Comparison of ENCODE assay signal across 8 cellular contexts in the genomic region with DNA sequence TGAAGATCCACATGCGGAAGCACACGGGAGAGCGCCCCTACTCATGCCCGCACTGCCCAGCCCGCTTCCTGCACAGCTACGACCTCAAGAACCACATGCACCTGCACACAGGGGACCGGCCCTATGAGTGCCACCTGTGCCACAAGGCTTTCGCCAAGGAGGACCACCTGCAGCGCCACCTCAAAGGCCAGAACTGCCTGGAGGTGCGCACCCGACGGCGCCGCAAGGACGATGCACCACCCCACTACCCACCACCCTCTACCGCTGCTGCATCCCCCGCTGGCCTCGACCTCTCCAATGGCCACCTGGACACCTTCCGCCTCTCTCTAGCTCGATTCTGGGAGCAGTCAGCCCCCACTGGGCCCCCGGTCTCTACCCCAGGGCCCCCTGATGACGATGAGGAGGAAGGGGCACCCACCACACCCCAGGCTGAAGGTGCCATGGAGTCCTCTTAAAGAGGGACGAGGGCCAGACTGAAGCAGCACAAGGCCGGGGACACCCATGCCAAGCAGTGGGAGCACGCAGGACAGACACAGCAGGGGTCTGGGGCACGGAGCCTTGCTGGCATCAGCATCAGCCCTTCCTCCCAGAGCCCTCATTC. TPM values are rescaled to one million over a fixed set of nuclear protein-coding genes. Genes with fewer than 3 reads are reported as not detected.
DNase-seq lines count a peak whose midpoint lies in the region; ATAC-seq and TF ChIP-seq lines count a peak whose summit lies in the region.

No MANE protein-coding gene starts in this region.

- H3K4me3 Mint-ChIP-seq in Caco-2 (ENCODE audit: unreplicated experiment) = peak overlapping the region; percentile 56

- 92% methylated on average over 17 of the region's 26 CpGs for WGBS in esophagus muscularis mucosa
- 81% methylated on average over 22 of the region's 26 CpGs for WGBS in prostate gland

- peaks cover 29% of the 10 kb centered on the region for H3K4me1 Mint-ChIP-seq in Caco-2 (ENCODE audit: low read depth, unreplicated experiment)

- ATAC-seq in GM21515 (IDR thresholded peaks at IDR 0.05; ENCODE audit: unreplicated experiment) = no peak
- ATAC-seq in HG03354 (IDR thresholded peaks at IDR 0.05; ENCODE audit: poor library complexity, severe bottlenecking, unreplicated experiment) = no peak

- intact Hi-C loops in Caco-2 (cut with micrococcal nuclease; ENCODE audit: unreplicated experiment) = loop anchor here (2.0 kb wide), 1 partner anchor 34 kb away; a partner anchor contains a TSS
- intact Hi-C loops in esophagus muscularis mucosa (cut with DNase I) = loop anchor here (5.0 kb wide), 2 partner anchors 54 to 79 kb away; a partner anchor contains a TSS
- intact Hi-C loops in prostate gland (cut with DNase I) = no loop called here
- intact Hi-C loops in posterior vena cava (cut with DNase I) = no loop called here

- H3K36me3 ChIP-seq in Caco-2 (ENCODE audit: control insufficient read depth, insufficient read depth, low read length) = peaks cover 1% of the 10 kb centered on the region
- peaks cover 10% of the 10 kb centered on the region; the same call in 1 of the 2 replicates for H3K36me3 ChIP-seq in SK-N-MC (ENCODE audit: insufficient read depth, low read length)
- peaks cover 9 to 30% (median 24%) of the 10 kb centered on the region in 4 donors for H3K36me3 ChIP-seq in esophagus muscularis mucosa
- peaks cover 7 to 14% of the 10 kb centered on the region in 2 donors for H3K36me3 ChIP-seq in prostate gland

- BruUV-seq in Caco-2 (replicated peaks; lab: Mats Ljungman, UMichigan) = no TSS peak

- H3K4me1 ChIP-seq in Caco-2 = peaks cover 17% of the 10 kb centered on the region
- peaks cover 39 to 63% (median 50%) of the 10 kb centered on the region in 4 donors for H3K4me1 ChIP-seq in esophagus muscularis mucosa
- peaks cover 24% of the 10 kb centered on the region for H3K4me1 ChIP-seq in prostate gland (replicated peaks)

- DNase-seq in Caco-2 (no peak), SK-N-MC (ENCODE audit: low read depth, low spot score) (no peak), esophagus muscularis mucosa (ENCODE audit: extremely low spot score) (no peak), prostate gland (ENCODE audit: low spot score) (no peak), posterior vena cava (ENCODE audit: low spot score) (no peak), NCI-H2107 (lab: John Stamatoyannopoulos, UW) (no peak)

- H3K9me3 ChIP-seq in Caco-2 = no peaks in the 10 kb centered on the region
- no peaks in the 10 kb centered on the region for H3K9me3 ChIP-seq in SK-N-MC (ENCODE audit: low read depth, low read length)
- H3K9me3 ChIP-seq in esophagus muscularis mucosa = no peaks in the 10 kb centered on the region
- no peaks in the 10 kb centered on the region for H3K9me3 ChIP-seq in prostate gland

- H3K4me3 ChIP-seq in Caco-2 (ENCODE audit: low read depth, low read length) (no peak overlapping the region), SK-N-MC (peak overlapping the region; percentile 83), esophagus muscularis mucosa (no peak overlapping the region), prostate gland (no peak overlapping the region)

- H3K36me3 Mint-ChIP-seq in Caco-2 (ENCODE audit: insufficient read depth, unreplicated experiment) = peaks cover 66% of the 10 kb centered on the region

- TF ChIP-seq POLR2A in esophagus muscularis mucosa (IDR thresholded peaks at IDR 0.05; ENCODE audit: low read depth) = no peak
- TF ChIP-seq POLR2A in prostate gland (IDR thresholded peaks at IDR 0.05) = no peak

- H3K27ac ChIP-seq in SK-N-MC = peak overlapping the region; percentile 66
- H3K27ac ChIP-seq in esophagus muscularis mucosa (replicated peaks in 1 of 4) = peak overlapping the region; percentile 86 to 92 (median 90)
- peak overlapping the region; percentile 80 to 87 for H3K27ac ChIP-seq in prostate gland

- CTCF ChIA-PET in Caco-2 (lab: Charles Lee) = interaction anchor here (0.5 to 2.4 kb wide), 14 partner anchors 10 to 272 kb away, joined by 3 to 43 read pairs (median 6); a partner anchor contains a TSS

- POLR2A ChIA-PET in Caco-2 (lab: Charles Lee) = interaction anchor here (0.7 to 1.5 kb wide), 4 partner anchors 17 to 178 kb away, joined by 3 to 5 read pairs (median 4); a partner anchor contains a TSS

- H3K9me3 Mint-ChIP-seq in Caco-2 (ENCODE audit: unreplicated experiment) = no peaks in the 10 kb centered on the region

- peak overlapping the region; percentile 76 for H3K27ac Mint-ChIP-seq in Caco-2 (ENCODE audit: unreplicated experiment)

- TF ChIP-seq CTCF in Caco-2 (IDR thresholded peaks at IDR 0.05; ENCODE audit: insufficient read depth in 1 of 2, low read depth in 1 of 2, low read length in 1 of 2, severe bottlenecking in 1 of 2, unreplicated experiment in 1 of 2) = no peak
- TF ChIP-seq CTCF in esophagus muscularis mucosa (IDR thresholded peaks at IDR 0.05) = no peak
- TF ChIP-seq CTCF in prostate gland (IDR thresholded peaks at IDR 0.05) = no peak

- no peaks in the 10 kb centered on the region for H3K27me3 ChIP-seq in Caco-2 (replicated peaks; ENCODE audit: control insufficient read depth, insufficient read depth, low read length)
- H3K27me3 ChIP-seq in esophagus muscularis mucosa = no peaks in the 10 kb centered on the region
- no peaks in the 10 kb centered on the region for H3K27me3 ChIP-seq in prostate gland (replicated peaks; ENCODE audit: insufficient read depth)

- H3K9ac ChIP-seq in SK-N-MC (ENCODE audit: insufficient read length) = no peak overlapping the region

- no peak for TF ChIP-seq EP300 in esophagus muscularis mucosa (IDR thresholded peaks at IDR 0.05)

- H3K27me3 Mint-ChIP-seq in Caco-2 (ENCODE audit: insufficient read depth, unreplicated experiment) = no peaks in the 10 kb centered on the region

RNA-seq across cellular contexts. Expression of a gene that starts 13.7 kb away (rescaled TPM):
- 42.9 and 46.8 TPM in 2 replicates for total RNA-seq in Caco-2 (2022)
- total RNA-seq in esophagus muscularis mucosa = 10 to 100 TPM; 50.0 to 68.9 (median 55.8) TPM
- total RNA-seq in prostate gland = 100 to 1,000 TPM in 1 of 2 donors, 10 to 100 TPM in 1; 60.0 to 103 TPM
- 10 to 100 TPM; 50.5 to 72.8 TPM for total RNA-seq in posterior vena cava

RNA-seq across cellular contexts. Expression of a gene that starts 17.2 kb away (rescaled TPM):
- total RNA-seq in Caco-2 (2022) = 0.26 and 0.61 TPM in 2 replicates
- total RNA-seq in esophagus muscularis mucosa = under 1 TPM in 2 of 4 donors, not detected in 2; 0.11 to 0.19 TPM
- 1 to 10 TPM; 2.3 to 5.3 TPM for total RNA-seq in prostate gland
- 1 to 10 TPM in 1 of 2 donors, under 1 TPM in 1; 0.48 to 1.1 TPM for total RNA-seq in posterior vena cava

RNA-seq across cellular contexts. Expression of a gene that starts 17.3 kb away (rescaled TPM):
- 0.32 TPM in 1 of 2 replicates, not detected in the other for total RNA-seq in Caco-2 (2022)
- under 1 TPM in 1 of 4 donors, not detected in 3; 0.42 TPM for total RNA-seq in esophagus muscularis mucosa
- total RNA-seq in prostate gland = under 1 TPM in 1 of 2 donors, not detected in 1; 0.51 TPM
- not detected for total RNA-seq in posterior vena cava

RNA-seq across cellular contexts. Expression of a gene that starts 22.9 kb away (rescaled TPM):
- total RNA-seq in Caco-2 (2022) = 0.50 and 0.53 TPM in 2 replicates
- total RNA-seq in esophagus muscularis mucosa = not detected
- total RNA-seq in prostate gland = not detected
- total RNA-seq in posterior vena cava = not detected

RNA-seq across cellular contexts. Expression of a gene that starts 33.2 kb away (rescaled TPM):
- total RNA-seq in Caco-2 (2022) (51.3 and 61.5 TPM in 2 replicates), esophagus muscularis mucosa (10 to 100 TPM; 19.5 to 29.6 (median 23.0) TPM), prostate gland (10 to 100 TPM; 31.5 to 35.3 TPM), posterior vena cava (10 to 100 TPM; 18.3 to 21.6 TPM)

Comparison
In these comparisons a context has a peak if more than half of its experiments do, and no peak if none do; other contexts are left out.
1. intact Hi-C loops: an anchor here in Caco-2 (2.0 kb wide) and esophagus muscularis mucosa (5.0 kb wide); none called in prostate gland and posterior vena cava.